Comparison of ENCODE assay signal across 8 cellular contexts in the genomic region with DNA sequence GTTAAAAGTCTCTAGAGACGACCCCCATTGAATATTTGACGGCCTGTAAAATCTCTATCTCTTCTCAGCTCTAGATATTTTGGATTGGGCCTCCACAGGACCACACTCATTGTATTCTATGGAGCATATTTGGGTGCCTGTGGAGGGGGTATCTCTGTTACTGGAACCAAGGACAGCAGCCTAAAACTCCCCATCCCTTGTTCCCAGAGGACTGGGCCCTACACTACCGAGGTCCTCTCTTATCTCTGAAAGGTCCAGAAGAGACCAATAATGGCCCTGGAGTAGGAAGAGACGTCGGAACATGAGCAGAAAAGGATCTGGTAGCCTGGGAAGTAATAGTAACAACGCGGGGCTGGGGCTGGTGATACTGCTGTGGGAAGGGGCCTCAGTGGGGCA. TPM values are rescaled to one million over a fixed set of nuclear protein-coding genes. Genes with fewer than 3 reads are reported as not detected.
DNase-seq lines count a peak whose midpoint lies in the region; ATAC-seq, FAIRE-seq and TF ChIP-seq lines count a peak whose summit lies in the region.

No MANE protein-coding gene starts in this region.

- no peak for TF ChIP-seq CTCF in AG09309 (IDR thresholded peaks at IDR 0.05; ENCODE audit: control insufficient read depth, insufficient read depth, low read depth, low read length, missing control alignments)

- DNase-seq in AG09309 (ENCODE audit: low read depth) (no peak), caudate nucleus (lab: John Stamatoyannopoulos, UW) (no peak), GF-D8 (lab: John Stamatoyannopoulos, UW) (no peak), GM12892 (ENCODE audit: insufficient read length) (no peak), NCI-H2081 (lab: John Stamatoyannopoulos, UW) (no peak)

- no peaks in the 10 kb centered on the region for H3K27me3 ChIP-seq in muscle layer of colon (ENCODE audit: control insufficient read depth in 1 of 2, insufficient read depth in 2 of 2, low read length in 2 of 2)

- peak overlapping the region; percentile 97 for H3K9ac ChIP-seq in muscle layer of colon (ENCODE audit: low read length)

- H3K4me1 ChIP-seq in muscle layer of colon (ENCODE audit: insufficient read depth, low read length) = peaks cover 46% of the 10 kb centered on the region

- FAIRE-seq in GM12892 (lab: Jason Lieb, UNC) = no peak

- H3K36me3 ChIP-seq in muscle layer of colon (ENCODE audit: insufficient read depth, low read length) = peaks cover 4% of the 10 kb centered on the region

- TF ChIP-seq POLR2A in GM18505 (IDR thresholded peaks at IDR 0.05; ENCODE audit: borderline replicate concordance, extremely low read depth, insufficient read depth, insufficient read length) (no peak), GM12892 (IDR thresholded peaks at IDR 0.05; ENCODE audit: low read depth, low read length) (no peak)

- peak; percentile 3 for ATAC-seq in HG03521 (IDR thresholded peaks at IDR 0.05; ENCODE audit: unreplicated experiment)
- no peak for ATAC-seq in GM18505 (IDR thresholded peaks at IDR 0.05; ENCODE audit: unreplicated experiment)

- H3K4me3 ChIP-seq in AG09309 (ENCODE audit: control insufficient read depth, low read depth, low read length) = peak overlapping the region; percentile 93
- H3K4me3 ChIP-seq in muscle layer of colon (ENCODE audit: low read depth in 1 of 2, low read length in 2 of 2) = peak overlapping the region; percentile 94 to 95

- H3K9me3 ChIP-seq in muscle layer of colon (ENCODE audit: low read length) = no peaks in the 10 kb centered on the region

- H3K27ac ChIP-seq in caudate nucleus (ENCODE audit: low read depth, low read length) (peak overlapping the region; percentile 96), muscle layer of colon (ENCODE audit: low read depth, low read length) (peak overlapping the region; percentile 96)

RNA-seq across cellular contexts. Expression of a gene that starts 0.5 kb away (rescaled TPM):
- 25.8 TPM for polyA plus RNA-seq in GM12892 (2012; ENCODE audit: missing spikeins)

RNA-seq across cellular contexts. Expression of a gene that starts 0.6 kb away (rescaled TPM):
- 23.0 TPM for polyA plus RNA-seq in GM12892 (2012; ENCODE audit: missing spikeins)

RNA-seq across cellular contexts. Expression of a gene that starts 29.2 kb away (rescaled TPM):
- polyA plus RNA-seq in GM12892 (2012; ENCODE audit: missing spikeins) = 17.2 TPM

RNA-seq across cellular contexts. Expression of a gene that starts 54.0 kb away (rescaled TPM):
- polyA plus RNA-seq in GM12892 (2012; ENCODE audit: missing spikeins) = 2.7 TPM
